Comparison of ENCODE assay signal across 25 cellular contexts in the genomic region with DNA sequence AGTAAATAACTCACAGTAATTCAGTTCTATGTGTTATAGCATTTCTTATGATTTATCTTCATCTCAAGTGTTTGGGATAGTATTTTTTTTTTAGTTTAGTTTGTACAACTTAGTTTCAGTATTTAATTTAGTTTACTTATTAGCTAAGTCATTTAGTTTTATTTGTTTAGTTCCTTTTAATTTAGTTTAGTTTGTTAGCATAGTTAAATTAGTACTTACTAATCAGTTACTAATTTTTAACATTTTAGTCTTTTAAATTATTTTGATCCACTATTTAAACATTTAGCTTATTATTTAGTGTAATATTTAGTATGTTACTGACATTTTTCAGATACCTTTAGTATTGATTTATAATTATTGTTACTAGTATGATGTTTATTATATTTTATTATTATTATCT.
"Had no signal": no experiment of that assay in that cellular context is flagged by ENCODE, and none has a peak within 500 bp of the region (broad histone marks: within the 10 kb centered on the region; RNA-seq: fewer than 3 reads in every experiment).

No MANE protein-coding gene starts in this region.

- DNase-seq: left colon; left lung; mesendoderm; naive B cell; natural killer cell; nephron progenitor cell; occipital lobe; right lobe of liver; stimulated activated CD4-positive, alpha-beta T cell treated with anti-CD3 and anti-CD28 coated beads, Interleukin-12 subunit alpha, Interleukin-12 subunit beta, amount 100 ng/mL, for 4 hours; stimulated activated CD4-positive, alpha-beta T cell treated with anti-CD3 and anti-CD28 coated beads, Interleukin-15, amount 100 ng/mL, for 24 hours; stimulated activated CD4-positive, alpha-beta T cell treated with anti-CD3 and anti-CD28 coated beads, Interleukin-2, amount 100 ng/mL, for 24 hours; stimulated activated CD4-positive, alpha-beta T cell treated with anti-CD3 and anti-CD28 coated beads, Interleukin-4, amount 100 ng/mL, for 1 hour; stimulated activated naive B cell treated with anti-CD40 and anti-IgM and Interleukin-4, amounts not matched to agents 10 μg/mL and 1 μg/mL and 100 μg/mL, for 72 hours; stimulated activated naive CD8-positive, alpha-beta T cell treated with anti-CD3 and anti-CD28 coated beads, Interleukin-15, Interleukin-2, amounts not matched to agents 100 U/mL and 50 U/mL, for 24 hours; stomach; testis; thyroid gland; transverse colon; upper lobe of left lung had no signal

- H3K27ac ChIP-seq: left lung, neural progenitor cell, neutrophil, right atrium auricular region, right lobe of liver, stomach, testis, thyroid gland, transverse colon, upper lobe of left lung, vagina had no signal

- H3K9me3 ChIP-seq: neutrophil, right lobe of liver, testis, thyroid gland, transverse colon, vagina had no signal

- FAIRE-seq: keratinocyte had no signal

- H3K4me1 ChIP-seq: neural progenitor cell, right atrium auricular region, right lobe of liver, stomach, testis, thyroid gland, upper lobe of left lung, vagina had no signal

- ATAC-seq: left colon; left lung; natural killer cell; right lobe of liver; stimulated activated naive B cell treated with anti-CD40 and anti-IgM and Interleukin-4, amounts not matched to agents 10 μg/mL and 1 μg/mL and 100 μg/mL, for 72 hours; stimulated activated naive CD8-positive, alpha-beta T cell treated with anti-CD3 and anti-CD28 coated beads, Interleukin-15, Interleukin-2, amounts not matched to agents 100 U/mL and 50 U/mL, for 24 hours had no signal

- H3K4me3 ChIP-seq: left lung, lung, neural progenitor cell, right atrium auricular region, right lobe of liver, stomach, testis, thyroid gland, transverse colon, upper lobe of left lung, vagina had no signal

- H3K36me3 ChIP-seq: left lung, neural progenitor cell, neutrophil, right atrium auricular region, right lobe of liver, stomach, thyroid gland, transverse colon, upper lobe of left lung, vagina had no signal

- H3K27me3 ChIP-seq: left lung, neural progenitor cell, neutrophil, right atrium auricular region, right lobe of liver, stomach, testis, thyroid gland, transverse colon, upper lobe of left lung, vagina had no signal
